ENCODE assay signal across 10 cellular contexts in genomic region chr5:154851351-154851750, GRCh38. TPM values are rescaled to one million over a fixed set of nuclear protein-coding genes. Genes with fewer than 3 reads are reported as not detected.
DNase-seq lines count a peak whose midpoint lies in the region; TF ChIP-seq lines count a peak whose summit lies in the region.
"Had no signal": no experiment of that assay in that cellular context is flagged by ENCODE, and none has a peak within 500 bp of the region (broad histone marks: within the 10 kb centered on the region; RNA-seq: fewer than 3 reads in every experiment).

No MANE protein-coding gene starts in this region.

- POLR2A ChIA-PET in RWPE1 (lab: Yijun Ruan, JAX; ENCODE audit: low non-redundant PET), result no interaction called here

- 88 to 90% methylated on average over 3 of the region's 3 CpGs for WGBS in testis, 2 donors

- H3K9me3 ChIP-seq in testis, result no peaks in the 10 kb centered on the region
- H3K9me3 ChIP-seq: neutrophil had no signal

- no peak for TF ChIP-seq POLR2A in testis (IDR thresholded peaks at IDR 0.05)

- H3K27me3 ChIP-seq in testis, result no peaks in the 10 kb centered on the region
- H3K27me3 ChIP-seq: neutrophil had no signal

- H3K9me3 Mint-ChIP-seq in dendritic cell treated with granulocyte-macrophage colony-stimulating factor and Interleukin-4, amounts not matched to agents 40 ng/mL and 50 ng/mL, for 4 days, result no peaks in the 10 kb centered on the region
- no peaks in the 10 kb centered on the region for H3K9me3 Mint-ChIP-seq in nephron
- H3K9me3 Mint-ChIP-seq: activated naive CD4-positive, alpha-beta T cell treated with anti-CD3 and anti-CD28 coated beads for 36 hours had no signal

- intact Hi-C loops in dendritic cell treated with granulocyte-macrophage colony-stimulating factor and Interleukin-4, amounts not matched to agents 40 ng/mL and 50 ng/mL, for 4 days (cut with micrococcal nuclease), result no loop called here
- intact Hi-C loops in testis (cut with DNase I; ENCODE audit: low total_unique reads), result no loop called here

- peaks cover 27% of the 10 kb centered on the region for H3K4me1 Mint-ChIP-seq in dendritic cell treated with granulocyte-macrophage colony-stimulating factor and Interleukin-4, amounts not matched to agents 40 ng/mL and 50 ng/mL, for 4 days (ENCODE audit: low read depth)
- peaks cover 24% of the 10 kb centered on the region for H3K4me1 Mint-ChIP-seq in nephron

- TF ChIP-seq CTCF in RWPE1 (conservative IDR thresholded peaks at IDR 0.05; ENCODE audit: low read depth) (no peak), nephron (IDR thresholded peaks at IDR 0.05; ENCODE audit: unreplicated experiment in 3 of 3) (no peak), testis (IDR thresholded peaks at IDR 0.05) (no peak)

- CTCF ChIA-PET in RWPE1 (lab: Yijun Ruan, JAX), result no interaction called here

- peaks cover 18% of the 10 kb centered on the region for H3K4me1 ChIP-seq in testis

- peak overlapping the region; percentile 80 for H3K27ac Mint-ChIP-seq in dendritic cell treated with granulocyte-macrophage colony-stimulating factor and Interleukin-4, amounts not matched to agents 40 ng/mL and 50 ng/mL, for 4 days
- peak overlapping the region; percentile 91 to 96 (median 95) for H3K27ac Mint-ChIP-seq in nephron
- H3K27ac Mint-ChIP-seq: activated naive CD4-positive, alpha-beta T cell treated with anti-CD3 and anti-CD28 coated beads for 36 hours had no signal

- H3K27ac ChIP-seq in RWPE1, result peak overlapping the region; percentile 33
- H3K27ac ChIP-seq in testis, result peak overlapping the region; percentile 82 to 90

- H3K27me3 Mint-ChIP-seq in dendritic cell treated with granulocyte-macrophage colony-stimulating factor and Interleukin-4, amounts not matched to agents 40 ng/mL and 50 ng/mL, for 4 days, result no peaks in the 10 kb centered on the region
- H3K27me3 Mint-ChIP-seq in nephron (ENCODE audit: low read depth), result no peaks in the 10 kb centered on the region

- DNase-seq in RWPE1 (ENCODE audit: low spot score) (no peak), testis (no peak), UCSD-AML1 (lab: John Stamatoyannopoulos, UW; ENCODE audit: unreplicated experiment) (no peak), NCI-H2081 (lab: John Stamatoyannopoulos, UW) (no peak)
- no peak for DNase-seq in stimulated activated naive CD4-positive, alpha-beta T cell (lab: John Stamatoyannopoulos, UW)
- DNase-seq: activated naive CD4-positive, alpha-beta T cell treated with anti-CD3 and anti-CD28 coated beads for 36 hours; DMS79 had no signal

- H3K36me3 Mint-ChIP-seq in dendritic cell treated with granulocyte-macrophage colony-stimulating factor and Interleukin-4, amounts not matched to agents 40 ng/mL and 50 ng/mL, for 4 days (ENCODE audit: low read depth), result no peaks in the 10 kb centered on the region
- H3K36me3 Mint-ChIP-seq in nephron (ENCODE audit: low read depth), result no peaks in the 10 kb centered on the region

- H3K4me3 Mint-ChIP-seq in dendritic cell treated with granulocyte-macrophage colony-stimulating factor and Interleukin-4, amounts not matched to agents 40 ng/mL and 50 ng/mL, for 4 days, result no peak overlapping the region
- H3K4me3 Mint-ChIP-seq in nephron, result peak overlapping the region; percentile 84 to 90 (median 89)
- H3K4me3 Mint-ChIP-seq: activated naive CD4-positive, alpha-beta T cell treated with anti-CD3 and anti-CD28 coated beads for 36 hours had no signal

- no peak overlapping the region for H3K4me3 ChIP-seq in testis

- no peaks in the 10 kb centered on the region for H3K36me3 ChIP-seq in testis (ENCODE audit: low read depth, missing control alignments)
- H3K36me3 ChIP-seq: neutrophil had no signal

RNA-seq across cellular contexts. Expression of gene FAXDC2, which starts 0.9 kb away (rescaled TPM):
- total RNA-seq in testis, result 10 to 100 TPM; 54.7 to 76.8 TPM
- 32.5 TPM for polyA plus RNA-seq in testis (ENCODE audit: insufficient read depth, low read depth, low replicate concordance)
- total RNA-seq: activated naive CD4-positive, alpha-beta T cell treated with anti-CD3 and anti-CD28 coated beads for 36 hours had no signal

RNA-seq across cellular contexts. Expression of gene CNOT8, which starts 7.1 kb away (rescaled TPM):
- 100 to 1,000 TPM; 103 to 106 TPM for total RNA-seq in testis
- polyA plus RNA-seq in testis (ENCODE audit: insufficient read depth, low read depth, low replicate concordance), result 67.6 TPM
